21 cellular contexts compared by ENCODE assay signal in genomic region chr3:66615643-66616301, GRCh38.
A peak's percentile ranks its signal among the peaks of the same experiment; 100 is the strongest.
DNase-seq lines count a peak whose midpoint lies in the region; ATAC-seq and TF ChIP-seq lines count a peak whose summit lies in the region.
"Had no signal": no experiment of that assay in that cellular context is flagged by ENCODE, and none has a peak within 500 bp of the region (broad histone marks: within the 10 kb centered on the region; RNA-seq: fewer than 3 reads in every experiment).

No MANE protein-coding gene starts in this region.

- H3K4me2 ChIP-seq in GM23338: peak overlapping the region; percentile 32; the same call in 1 of the 2 replicates

- peaks cover 5% of the 10 kb centered on the region; the same call in 1 of the 2 replicates for H3K4me1 ChIP-seq in GM23338 (ENCODE audit: insufficient read depth)
- peaks cover 0 to 10% of the 10 kb centered on the region in 2 donors for H3K4me1 ChIP-seq in muscle layer of duodenum (ENCODE audit: control insufficient read depth in 1 of 2, insufficient read depth in 2 of 2, low read length in 2 of 2)

- no peak overlapping the region for H3K4me3 ChIP-seq in GM23338
- H3K4me3 ChIP-seq in muscle layer of duodenum (ENCODE audit: low read depth in 1 of 2, low read length in 2 of 2): no peak overlapping the region
- H3K4me3 ChIP-seq: GM23248, tibial nerve had no signal

- H3K4me1 Mint-ChIP-seq in GM23338 (peaks cover 21% of the 10 kb centered on the region), T-cell (peaks cover 16 to 35% (median 27%) of the 10 kb centered on the region in 3 donors)
- H3K4me1 Mint-ChIP-seq in activated CD4-positive, alpha-beta T cell treated with anti-CD3 and anti-CD28 coated beads, Interleukin-2, amount 10 ng/mL, durations not matched to agents 24 days and 14 days: peaks cover 3% of the 10 kb centered on the region
- H3K4me1 Mint-ChIP-seq: stimulated activated memory B cell treated with anti-CD40 and anti-IgM and Interleukin-4, amounts not matched to agents 10 μg/mL and 1 μg/mL and 100 μg/mL, for 72 hours had no signal

- H3K4me3 Mint-ChIP-seq in GM23338 (no peak overlapping the region), T-cell (peak overlapping the region in 1 of 3 donors; percentile 9)
- no peak overlapping the region for H3K4me3 Mint-ChIP-seq in activated CD4-positive, alpha-beta T cell treated with anti-CD3 and anti-CD28 coated beads, Interleukin-2, amount 10 ng/mL, durations not matched to agents 24 days and 14 days
- H3K4me3 Mint-ChIP-seq: stimulated activated memory B cell treated with anti-CD40 and anti-IgM and Interleukin-4, amounts not matched to agents 10 μg/mL and 1 μg/mL and 100 μg/mL, for 72 hours had no signal

- H3K9me2 ChIP-seq in GM23338 (ENCODE audit: insufficient read depth): peaks cover 4% of the 10 kb centered on the region; the same call in 1 of the 2 replicates

- peak; percentile 60 for DNase-seq in DMS53 (lab: John Stamatoyannopoulos, UW)
- DNase-seq in DMS53 treated with DMSO at 0.1 percent for 48 hours (lab: John Stamatoyannopoulos, UW; ENCODE audit: unreplicated experiment): no peak
- no peak for DNase-seq in GM23338 (ENCODE audit: low spot score)
- peak in 2 of 34 experiments; percentile 3 to 6 for DNase-seq in T-cell
- no peak for DNase-seq in activated CD4-positive, alpha-beta T cell treated with anti-CD3 and anti-CD28 coated beads, Interleukin-2, amount 10 ng/mL, durations not matched to agents 24 days and 14 days
- no peak for DNase-seq in activated effector memory CD4-positive, alpha-beta T cell treated with Interleukin-2 at 50 U/mL for 16 hours
- DNase-seq: 8988T; activated naive CD4-positive, alpha-beta T cell; aorta; C1 segment of cervical spinal cord; DMS79 treated with DMSO at 0.1 percent for 48 hours; GM23248; KBM-7; kidney; NCI-H1092; T-helper 1 cell had no signal

- no peaks in the 10 kb centered on the region for H3K9me3 ChIP-seq in muscle layer of duodenum (ENCODE audit: control insufficient read depth in 1 of 2, low read length in 2 of 2)
- H3K9me3 ChIP-seq: tibial nerve had no signal

- no peaks in the 10 kb centered on the region for H3K36me3 Mint-ChIP-seq in GM23338 (ENCODE audit: low read depth)
- no peaks in the 10 kb centered on the region for H3K36me3 Mint-ChIP-seq in T-cell
- no peaks in the 10 kb centered on the region for H3K36me3 Mint-ChIP-seq in activated CD4-positive, alpha-beta T cell treated with anti-CD3 and anti-CD28 coated beads, Interleukin-2, amount 10 ng/mL, durations not matched to agents 24 days and 14 days (ENCODE audit: low read depth)
- H3K36me3 Mint-ChIP-seq: stimulated activated memory B cell treated with anti-CD40 and anti-IgM and Interleukin-4, amounts not matched to agents 10 μg/mL and 1 μg/mL and 100 μg/mL, for 72 hours had no signal

- POLR2A ChIA-PET in T-cell (lab: Charles Lee): no interaction called here

- peak overlapping the region; percentile 56; the same call in 1 of the 2 replicates for H2AFZ ChIP-seq in GM23338
- H2AFZ ChIP-seq: GM23248 had no signal

- intact Hi-C loops in activated CD4-positive, alpha-beta T cell treated with anti-CD3 and anti-CD28 coated beads, Interleukin-2, amount 10 ng/mL, durations not matched to agents 24 days and 14 days (cut with micrococcal nuclease): no loop called here

- H3K36me3 ChIP-seq in GM23338 (ENCODE audit: insufficient read depth) (no peaks in the 10 kb centered on the region), muscle layer of duodenum (ENCODE audit: control insufficient read depth in 1 of 2, insufficient read depth in 2 of 2, low read length in 2 of 2) (no peaks in the 10 kb centered on the region)
- H3K36me3 ChIP-seq: tibial nerve had no signal

- H3K79me2 ChIP-seq in GM23338 (replicated peaks; ENCODE audit: insufficient read depth): no peaks in the 10 kb centered on the region

- H4K20me1 ChIP-seq in GM23338 (replicated peaks; ENCODE audit: insufficient read depth): no peaks in the 10 kb centered on the region

- H3K27me3 ChIP-seq in GM23338 (ENCODE audit: insufficient read depth): no peaks in the 10 kb centered on the region
- no peaks in the 10 kb centered on the region for H3K27me3 ChIP-seq in muscle layer of duodenum (ENCODE audit: low read depth, low read length)
- H3K27me3 ChIP-seq: tibial nerve had no signal

- H3K27me3 Mint-ChIP-seq in GM23338 (ENCODE audit: insufficient read depth, low read depth, poor library complexity) (peaks cover 6% of the 10 kb centered on the region), T-cell (no peaks in the 10 kb centered on the region)
- H3K27me3 Mint-ChIP-seq in activated CD4-positive, alpha-beta T cell treated with anti-CD3 and anti-CD28 coated beads, Interleukin-2, amount 10 ng/mL, durations not matched to agents 24 days and 14 days: no peaks in the 10 kb centered on the region

- H3K9me3 Mint-ChIP-seq in GM23338 (no peaks in the 10 kb centered on the region), T-cell (no peaks in the 10 kb centered on the region)
- H3K9me3 Mint-ChIP-seq in activated CD4-positive, alpha-beta T cell treated with anti-CD3 and anti-CD28 coated beads, Interleukin-2, amount 10 ng/mL, durations not matched to agents 24 days and 14 days: no peaks in the 10 kb centered on the region
- H3K9me3 Mint-ChIP-seq: stimulated activated memory B cell treated with anti-CD40 and anti-IgM and Interleukin-4, amounts not matched to agents 10 μg/mL and 1 μg/mL and 100 μg/mL, for 72 hours had no signal

- H3K27ac ChIP-seq in GM23338 (ENCODE audit: low read depth) (no peak overlapping the region), muscle layer of duodenum (ENCODE audit: low read length) (peak overlapping the region; percentile 46)
- H3K27ac ChIP-seq: GM23248, HL-60, tibial nerve had no signal

- peak; percentile 51 for ATAC-seq in GM23338
- ATAC-seq in T-cell (replicated peaks in 1 of 4): peak in 3 of 4 experiments; percentile 51 to 70 (median 66)
- no peak for ATAC-seq in HG03159 (IDR thresholded peaks at IDR 0.05; ENCODE audit: unreplicated experiment)
- ATAC-seq: stimulated activated memory B cell treated with anti-CD40 and anti-IgM and Interleukin-4, amounts not matched to agents 10 μg/mL and 1 μg/mL and 100 μg/mL, for 72 hours had no signal

- no peaks in the 10 kb centered on the region for H3F3A ChIP-seq in GM23338 (replicated peaks; ENCODE audit: low read depth)

- no peak overlapping the region for H3K27ac Mint-ChIP-seq in GM23338
- peak overlapping the region; percentile 0 to 37 for H3K27ac Mint-ChIP-seq in T-cell
- H3K27ac Mint-ChIP-seq in activated CD4-positive, alpha-beta T cell treated with anti-CD3 and anti-CD28 coated beads, Interleukin-2, amount 10 ng/mL, durations not matched to agents 24 days and 14 days: no peak overlapping the region
- H3K27ac Mint-ChIP-seq: stimulated activated memory B cell treated with anti-CD40 and anti-IgM and Interleukin-4, amounts not matched to agents 10 μg/mL and 1 μg/mL and 100 μg/mL, for 72 hours had no signal

- CTCF ChIA-PET in T-cell (lab: Charles Lee): no interaction called here

- TF ChIP-seq CTCF in GM23338 (conservative IDR thresholded peaks at IDR 0.05; ENCODE audit: low read depth in 2 of 2): no peak

TF ChIP-seq in GM23338, 12 proteins besides CTCF, POLR2A, EP300 and RAD21 (continues in another document):
- no peak for TF ChIP-seq JUNB (IDR thresholded peaks at IDR 0.05; ENCODE audit: unreplicated experiment)
- no peak for TF ChIP-seq ZNF114 (CRISPR knock-in tag; IDR thresholded peaks at IDR 0.05)
- TF ChIP-seq, protein P1, sequence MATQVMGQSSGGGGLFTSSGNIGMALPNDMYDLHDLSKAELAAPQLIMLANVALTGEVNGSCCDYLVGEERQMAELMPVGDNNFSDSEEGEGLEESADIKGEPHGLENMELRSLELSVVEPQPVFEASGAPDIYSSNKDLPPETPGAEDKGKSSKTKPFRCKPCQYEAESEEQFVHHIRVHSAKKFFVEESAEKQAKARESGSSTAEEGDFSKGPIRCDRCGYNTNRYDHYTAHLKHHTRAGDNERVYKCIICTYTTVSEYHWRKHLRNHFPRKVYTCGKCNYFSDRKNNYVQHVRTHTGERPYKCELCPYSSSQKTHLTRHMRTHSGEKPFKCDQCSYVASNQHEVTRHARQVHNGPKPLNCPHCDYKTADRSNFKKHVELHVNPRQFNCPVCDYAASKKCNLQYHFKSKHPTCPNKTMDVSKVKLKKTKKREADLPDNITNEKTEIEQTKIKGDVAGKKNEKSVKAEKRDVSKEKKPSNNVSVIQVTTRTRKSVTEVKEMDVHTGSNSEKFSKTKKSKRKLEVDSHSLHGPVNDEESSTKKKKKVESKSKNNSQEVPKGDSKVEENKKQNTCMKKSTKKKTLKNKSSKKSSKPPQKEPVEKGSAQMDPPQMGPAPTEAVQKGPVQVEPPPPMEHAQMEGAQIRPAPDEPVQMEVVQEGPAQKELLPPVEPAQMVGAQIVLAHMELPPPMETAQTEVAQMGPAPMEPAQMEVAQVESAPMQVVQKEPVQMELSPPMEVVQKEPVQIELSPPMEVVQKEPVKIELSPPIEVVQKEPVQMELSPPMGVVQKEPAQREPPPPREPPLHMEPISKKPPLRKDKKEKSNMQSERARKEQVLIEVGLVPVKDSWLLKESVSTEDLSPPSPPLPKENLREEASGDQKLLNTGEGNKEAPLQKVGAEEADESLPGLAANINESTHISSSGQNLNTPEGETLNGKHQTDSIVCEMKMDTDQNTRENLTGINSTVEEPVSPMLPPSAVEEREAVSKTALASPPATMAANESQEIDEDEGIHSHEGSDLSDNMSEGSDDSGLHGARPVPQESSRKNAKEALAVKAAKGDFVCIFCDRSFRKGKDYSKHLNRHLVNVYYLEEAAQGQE (IDR thresholded peaks at IDR 0.05; ENCODE audit: unreplicated experiment): no peak
- no peak for TF ChIP-seq CREB1 (CRISPR knock-in tag; IDR thresholded peaks at IDR 0.05; ENCODE audit: low read depth)
- TF ChIP-seq ZNF331 (CRISPR knock-in tag; IDR thresholded peaks at IDR 0.05; ENCODE audit: low read depth): no peak
- no peak for TF ChIP-seq EZH2phosphoT487 (IDR thresholded peaks at IDR 0.05; ENCODE audit: unreplicated experiment)
- no peak for TF ChIP-seq NANOG (IDR thresholded peaks at IDR 0.05; ENCODE audit: borderline replicate concordance)

Comparison
In these comparisons a context has a peak if more than half of its experiments do, and no peak if none do; other contexts are left out.
1. H3K27ac Mint-ChIP-seq: peak in T-cell (2 of 2); none in GM23338 (single experiment) and activated CD4-positive, alpha-beta T cell treated with anti-CD3 and anti-CD28 coated beads, Interleukin-2, amount 10 ng/mL, durations not matched to agents 24 days and 14 days (single experiment).